ENCODE assay signal across 26 cellular contexts in the genomic region with DNA sequence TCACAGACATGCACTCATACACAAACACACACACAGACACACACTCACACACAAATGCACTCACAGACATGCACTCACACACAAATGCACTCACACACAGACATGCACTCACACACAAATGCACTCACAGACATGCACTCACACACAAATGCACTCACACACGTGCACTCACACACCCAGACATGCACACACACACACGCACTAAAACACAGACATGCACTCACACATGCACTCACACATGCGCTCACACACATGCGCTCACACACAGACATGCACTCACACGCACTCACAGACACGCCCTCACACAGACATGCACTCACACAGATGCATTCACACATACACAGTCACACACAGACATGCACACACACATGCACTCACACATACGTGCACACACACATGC.
"Had no signal": no experiment of that assay in that cellular context is flagged by ENCODE, and none has a peak within 500 bp of the region (broad histone marks: within the 10 kb centered on the region; RNA-seq: fewer than 3 reads in every experiment).

No MANE protein-coding gene starts in this region.

- H3K9me3 Mint-ChIP-seq: activated B cell treated with CpG ODN at 0.5 μM for 24 hours; activated CD4-positive, alpha-beta T cell treated with anti-CD3 and anti-CD28 coated beads, Interleukin-2, amount 10 ng/mL, durations not matched to agents 24 days and 14 days; activated naive CD4-positive, alpha-beta T cell treated with anti-CD3 and anti-CD28 coated beads, Interleukin-2, amount 50 U/mL, for 24 hours; activated T-cell treated with anti-CD3 and anti-CD28 coated beads, Interleukin-2, amount 50 U/mL, for 24 hours; activated T-helper 1 cell treated with anti-CD3 and anti-CD28 coated beads, Interleukin-12 subunit alpha, Interleukin-12 subunit beta, Interleukin-2, Interleukin-4 antibody, amounts not matched to agents 30 ng/mL and 10 ng/mL and 1 ng/mL, durations not matched to agents 14 hours and 24 hours and 36 hours; brain; T-cell had no signal

- H3K36me3 Mint-ChIP-seq: activated CD8-positive, alpha-beta memory T cell treated with anti-CD3 and anti-CD28 coated beads, Interleukin-2, amount 10 ng/mL, durations not matched to agents 7 days and 5 days; activated naive CD4-positive, alpha-beta T cell treated with anti-CD3 and anti-CD28 coated beads, Interleukin-2, amount 50 U/mL, for 24 hours; brain; T-cell had no signal

- DNase-seq: activated B cell treated with CpG ODN at 0.5 μM for 24 hours; activated CD4-positive, alpha-beta T cell treated with anti-CD3 and anti-CD28 coated beads for 1 hour; activated CD4-positive, alpha-beta T cell treated with anti-CD3 and anti-CD28 coated beads, Interleukin-2, amount 10 ng/mL, durations not matched to agents 24 days and 14 days; activated CD4-positive, alpha-beta T cell treated with anti-CD3 and anti-CD28 coated beads, Interleukin-2, amount 50 U/mL, for 48 hours; activated CD8-positive, alpha-beta memory T cell treated with anti-CD3 and anti-CD28 coated beads, Interleukin-2, amount 10 ng/mL, durations not matched to agents 7 days and 5 days; activated effector memory CD4-positive, alpha-beta T cell treated with Interleukin-2 at 50 U/mL for 16 hours; activated naive CD4-positive, alpha-beta T cell; activated T-cell treated with anti-CD3 and anti-CD28 coated beads, Interleukin-2, amount 50 U/mL, for 24 hours; MG63; NCI-H1105; NCI-H1436; NCI-H1694 treated with DMSO at 0.1 percent for 48 hours; NCI-H2029 treated with DMSO at 0.1 percent for 48 hours; NCI-H524; PC-3; SIG-M5; T-cell; T-helper 2 cell; T1000 had no signal

- H3K36me3 ChIP-seq: MG63 had no signal

- H3K4me1 Mint-ChIP-seq: activated CD4-positive, alpha-beta T cell treated with anti-CD3 and anti-CD28 coated beads, Interleukin-2, amount 10 ng/mL, durations not matched to agents 24 days and 14 days; activated CD8-positive, alpha-beta memory T cell treated with anti-CD3 and anti-CD28 coated beads, Interleukin-2, amount 10 ng/mL, durations not matched to agents 7 days and 5 days had no signal

- H3K4me3 ChIP-seq: MG63, SK-N-MC had no signal

- ATAC-seq: activated CD8-positive, alpha-beta memory T cell treated with anti-CD3 and anti-CD28 coated beads, Interleukin-2, amount 10 ng/mL, durations not matched to agents 7 days and 5 days; PC-3; T-cell had no signal

- H3K27ac Mint-ChIP-seq: activated B cell treated with CpG ODN at 0.5 μM for 24 hours; activated CD4-positive, alpha-beta T cell treated with anti-CD3 and anti-CD28 coated beads, Interleukin-2, amount 10 ng/mL, durations not matched to agents 24 days and 14 days; activated CD8-positive, alpha-beta memory T cell treated with anti-CD3 and anti-CD28 coated beads, Interleukin-2, amount 10 ng/mL, durations not matched to agents 7 days and 5 days; activated naive CD4-positive, alpha-beta T cell treated with anti-CD3 and anti-CD28 coated beads, Interleukin-2, amount 50 U/mL, for 24 hours; activated T-cell treated with anti-CD3 and anti-CD28 coated beads, Interleukin-2, amount 50 U/mL, for 24 hours; activated T-helper 1 cell treated with anti-CD3 and anti-CD28 coated beads, Interleukin-12 subunit alpha, Interleukin-12 subunit beta, Interleukin-2, Interleukin-4 antibody, amounts not matched to agents 30 ng/mL and 10 ng/mL and 1 ng/mL, durations not matched to agents 14 hours and 24 hours and 36 hours; brain; T-cell had no signal

- H3K27me3 ChIP-seq: MG63 had no signal

- H3K27ac ChIP-seq: SK-N-MC had no signal

- H3K4me3 Mint-ChIP-seq: activated B cell treated with CpG ODN at 0.5 μM for 24 hours; activated CD4-positive, alpha-beta T cell treated with anti-CD3 and anti-CD28 coated beads, Interleukin-2, amount 10 ng/mL, durations not matched to agents 24 days and 14 days; activated CD8-positive, alpha-beta memory T cell treated with anti-CD3 and anti-CD28 coated beads, Interleukin-2, amount 10 ng/mL, durations not matched to agents 7 days and 5 days; activated naive CD4-positive, alpha-beta T cell treated with anti-CD3 and anti-CD28 coated beads, Interleukin-2, amount 50 U/mL, for 24 hours; activated T-cell treated with anti-CD3 and anti-CD28 coated beads, Interleukin-2, amount 50 U/mL, for 24 hours; activated T-helper 1 cell treated with anti-CD3 and anti-CD28 coated beads, Interleukin-12 subunit alpha, Interleukin-12 subunit beta, Interleukin-2, Interleukin-4 antibody, amounts not matched to agents 30 ng/mL and 10 ng/mL and 1 ng/mL, durations not matched to agents 14 hours and 24 hours and 36 hours; brain; T-cell had no signal

- H3K9me3 ChIP-seq: MG63 had no signal

- FAIRE-seq: astrocyte, RCC 7860, TTC549 had no signal
